12 cellular contexts compared by ENCODE assay signal in genomic region chr1:23963617-23964234, GRCh38. TPM values are rescaled to one million over a fixed set of nuclear protein-coding genes. Genes with fewer than 3 reads are reported as not detected.
DNase-seq lines count a peak whose midpoint lies in the region; ATAC-seq, FAIRE-seq and TF ChIP-seq lines count a peak whose summit lies in the region.
"Had no signal": no experiment of that assay in that cellular context is flagged by ENCODE, and none has a peak within 500 bp of the region (broad histone marks: within the 10 kb centered on the region; RNA-seq: fewer than 3 reads in every experiment).

No MANE protein-coding gene starts in this region.

- peaks cover 77% of the 10 kb centered on the region for H3K79me2 ChIP-seq in OCI-LY3 (ENCODE audit: low read length)

- H3K4me1 ChIP-seq in OCI-LY3 (ENCODE audit: low read length) = peaks cover 43% of the 10 kb centered on the region

- no peak for ATAC-seq in activated CD8-positive, alpha-beta memory T cell treated with anti-CD3 and anti-CD28 coated beads, Interleukin-2, amount 10 ng/mL, durations not matched to agents 7 days and 5 days
- ATAC-seq in stimulated activated naive B cell treated with anti-CD40 and anti-IgM and Interleukin-4, amounts not matched to agents 10 μg/mL and 1 μg/mL and 100 μg/mL, for 72 hours (replicated peaks) = no peak

- H3K9me3 Mint-ChIP-seq in activated CD8-positive, alpha-beta memory T cell treated with anti-CD3 and anti-CD28 coated beads, Interleukin-2, amount 10 ng/mL, durations not matched to agents 7 days and 5 days (ENCODE audit: low read depth) = no peaks in the 10 kb centered on the region
- no peaks in the 10 kb centered on the region for H3K9me3 Mint-ChIP-seq in endothelial cell (ENCODE audit: unreplicated experiment)
- no peaks in the 10 kb centered on the region for H3K9me3 Mint-ChIP-seq in stimulated activated naive B cell treated with anti-CD40 and anti-IgM and Interleukin-4, amounts not matched to agents 10 μg/mL and 1 μg/mL and 100 μg/mL, for 72 hours

- CTCF ChIA-PET in activated CD8-positive, alpha-beta memory T cell treated with anti-CD3 and anti-CD28 coated beads, Interleukin-2, amount 10 ng/mL, durations not matched to agents 7 days and 5 days (lab: Charles Lee) = interaction anchor here (0.9 to 4.6 kb wide), 3 partner anchors 13 to 109 kb away, joined by 3 to 24 read pairs (median 8); partner anchors contain the start of gene SRSF10

- DNase-seq in activated CD8-positive, alpha-beta memory T cell treated with anti-CD3 and anti-CD28 coated beads, Interleukin-2, amount 10 ng/mL, durations not matched to agents 7 days and 5 days = no peak
- no peak for DNase-seq in activated CD8-positive, alpha-beta memory T cell treated with anti-CD3 and anti-CD28 coated beads for 24 hours
- DNase-seq in endothelial cell (ENCODE audit: low spot score) (no peak), urothelium cell line (ENCODE audit: low spot score) (no peak), GM03348 (ENCODE audit: low spot score) (no peak), H7 (no peak)
- DNase-seq in stimulated activated naive B cell treated with anti-CD40 and anti-IgM and Interleukin-4, amounts not matched to agents 10 μg/mL and 1 μg/mL and 100 μg/mL, for 72 hours = no peak
- DNase-seq: adrenal gland; NCI-H2081 treated with DMSO at 0.1 percent for 48 hours; stimulated activated CD4-positive, alpha-beta T cell treated with anti-CD3 and anti-CD28 coated beads, Interleukin-15, amount 100 ng/mL, for 24 hours had no signal

- no peak overlapping the region for H3K9ac ChIP-seq in OCI-LY3 (ENCODE audit: low read length)

- H3K36me3 Mint-ChIP-seq in activated CD8-positive, alpha-beta memory T cell treated with anti-CD3 and anti-CD28 coated beads, Interleukin-2, amount 10 ng/mL, durations not matched to agents 7 days and 5 days = peaks cover 67% of the 10 kb centered on the region
- H3K36me3 Mint-ChIP-seq in endothelial cell (ENCODE audit: low read depth, unreplicated experiment) = peaks cover 11% of the 10 kb centered on the region
- peaks cover 28 to 42% of the 10 kb centered on the region in 2 donors for H3K36me3 Mint-ChIP-seq in stimulated activated naive B cell treated with anti-CD40 and anti-IgM and Interleukin-4, amounts not matched to agents 10 μg/mL and 1 μg/mL and 100 μg/mL, for 72 hours

- peak overlapping the region; percentile 58 for H3K4me2 ChIP-seq in OCI-LY3 (ENCODE audit: low read length)

- no peak overlapping the region for H2AFZ ChIP-seq in OCI-LY3 (ENCODE audit: low read depth, low read length)

- no peak for TF ChIP-seq CTCF in OCI-LY3 (IDR thresholded peaks at IDR 0.05; ENCODE audit: low read depth, low read length)
- no peak for TF ChIP-seq CTCF in endothelial cell (IDR thresholded peaks at IDR 0.05; ENCODE audit: unreplicated experiment)

- no peaks in the 10 kb centered on the region for H3K27me3 Mint-ChIP-seq in activated CD8-positive, alpha-beta memory T cell treated with anti-CD3 and anti-CD28 coated beads, Interleukin-2, amount 10 ng/mL, durations not matched to agents 7 days and 5 days
- H3K27me3 Mint-ChIP-seq in endothelial cell (ENCODE audit: unreplicated experiment) = peaks cover 2% of the 10 kb centered on the region
- no peaks in the 10 kb centered on the region for H3K27me3 Mint-ChIP-seq in stimulated activated naive B cell treated with anti-CD40 and anti-IgM and Interleukin-4, amounts not matched to agents 10 μg/mL and 1 μg/mL and 100 μg/mL, for 72 hours

- peaks cover 61% of the 10 kb centered on the region for H3K4me1 Mint-ChIP-seq in activated CD8-positive, alpha-beta memory T cell treated with anti-CD3 and anti-CD28 coated beads, Interleukin-2, amount 10 ng/mL, durations not matched to agents 7 days and 5 days
- peaks cover 35% of the 10 kb centered on the region for H3K4me1 Mint-ChIP-seq in endothelial cell (ENCODE audit: unreplicated experiment)
- peaks cover 18 to 33% of the 10 kb centered on the region in 2 donors for H3K4me1 Mint-ChIP-seq in stimulated activated naive B cell treated with anti-CD40 and anti-IgM and Interleukin-4, amounts not matched to agents 10 μg/mL and 1 μg/mL and 100 μg/mL, for 72 hours

- H3K4me3 ChIP-seq in OCI-LY3 (ENCODE audit: low read length) (no peak overlapping the region), H7 (ENCODE audit: insufficient read depth, low read depth, low read length) (no peak overlapping the region)
- H3K4me3 ChIP-seq: adrenal gland had no signal

- FAIRE-seq in urothelium cell line (lab: Jason Lieb, UNC) = no peak

- H3K27me3 ChIP-seq in OCI-LY3 (ENCODE audit: low read depth, low read length) (no peaks in the 10 kb centered on the region), H7 (ENCODE audit: control insufficient read depth, insufficient read depth, low read length) (no peaks in the 10 kb centered on the region)
- H3K27me3 ChIP-seq: adrenal gland had no signal

- peaks cover 29% of the 10 kb centered on the region for H3K36me3 ChIP-seq in OCI-LY3 (replicated peaks; ENCODE audit: low read depth, low read length)
- H3K36me3 ChIP-seq in H7 (replicated peaks; ENCODE audit: control insufficient read depth, insufficient read depth, low read length) = peaks cover 10% of the 10 kb centered on the region

- H3K27ac Mint-ChIP-seq in activated CD8-positive, alpha-beta memory T cell treated with anti-CD3 and anti-CD28 coated beads, Interleukin-2, amount 10 ng/mL, durations not matched to agents 7 days and 5 days = peak overlapping the region; percentile 84
- peak overlapping the region; percentile 89 for H3K27ac Mint-ChIP-seq in endothelial cell (ENCODE audit: unreplicated experiment)
- peak overlapping the region; percentile 25 for H3K27ac Mint-ChIP-seq in stimulated activated naive B cell treated with anti-CD40 and anti-IgM and Interleukin-4, amounts not matched to agents 10 μg/mL and 1 μg/mL and 100 μg/mL, for 72 hours

- H3K9me3 ChIP-seq in OCI-LY3 (ENCODE audit: insufficient read depth, low read length) = no peaks in the 10 kb centered on the region
- H3K9me3 ChIP-seq: adrenal gland had no signal

- no peak overlapping the region for H3K4me3 Mint-ChIP-seq in activated CD8-positive, alpha-beta memory T cell treated with anti-CD3 and anti-CD28 coated beads, Interleukin-2, amount 10 ng/mL, durations not matched to agents 7 days and 5 days
- no peak overlapping the region for H3K4me3 Mint-ChIP-seq in endothelial cell (ENCODE audit: unreplicated experiment)
- H3K4me3 Mint-ChIP-seq in stimulated activated naive B cell treated with anti-CD40 and anti-IgM and Interleukin-4, amounts not matched to agents 10 μg/mL and 1 μg/mL and 100 μg/mL, for 72 hours = no peak overlapping the region

- 0 out of 2 replicates have a peak, but pooled peaks cover 10% of the 10 kb centered on the region for H4K20me1 ChIP-seq in OCI-LY3 (ENCODE audit: insufficient read depth, low read length)

- peak overlapping the region; percentile 86 for H3K27ac ChIP-seq in OCI-LY3 (ENCODE audit: low read length)

RNA-seq across cellular contexts. Expression of gene PNRC2, which starts 4.1 kb away (rescaled TPM):
- total RNA-seq in activated CD8-positive, alpha-beta memory T cell treated with anti-CD3 and anti-CD28 coated beads, Interleukin-2, amount 10 ng/mL, durations not matched to agents 7 days and 5 days = 100 to 1,000 TPM; 139 to 147 TPM
- total RNA-seq in endothelial cell (ENCODE audit: unreplicated experiment) = 113 TPM
- total RNA-seq in H7 (2014; rRNA removed; shearing (Covaris generic)) = 144 and 147 TPM in 2 replicates

RNA-seq across cellular contexts. Expression of gene SRSF10, which starts 16.4 kb away (rescaled TPM):
- 100 to 1,000 TPM; 221 to 226 TPM for total RNA-seq in activated CD8-positive, alpha-beta memory T cell treated with anti-CD3 and anti-CD28 coated beads, Interleukin-2, amount 10 ng/mL, durations not matched to agents 7 days and 5 days
- total RNA-seq in endothelial cell (ENCODE audit: unreplicated experiment) = 101 TPM
- 82.8 and 122 TPM in 2 replicates for total RNA-seq in H7 (2014; rRNA removed; shearing (Covaris generic))

RNA-seq across cellular contexts. Expression of gene CNR2, which starts 50.6 kb away (rescaled TPM):
- total RNA-seq in activated CD8-positive, alpha-beta memory T cell treated with anti-CD3 and anti-CD28 coated beads, Interleukin-2, amount 10 ng/mL, durations not matched to agents 7 days and 5 days = under 1 TPM; 0.14 to 0.47 TPM
- total RNA-seq in endothelial cell (ENCODE audit: unreplicated experiment) = not detected
- not detected in 2 replicates for total RNA-seq in H7 (2014; rRNA removed; shearing (Covaris generic))
- total RNA-seq: H4 had no signal

Comparison
In these comparisons a context has a peak if more than half of its experiments do, and no peak if none do; other contexts are left out.
1. H3K27ac Mint-ChIP-seq: peak in every context shown above with its lines; median percentile 89 in endothelial cell; 84 in activated CD8-positive, alpha-beta memory T cell treated with anti-CD3 and anti-CD28 coated beads, Interleukin-2, amount 10 ng/mL, durations not matched to agents 7 days and 5 days; 25 in stimulated activated naive B cell treated with anti-CD40 and anti-IgM and Interleukin-4, amounts not matched to agents 10 μg/mL and 1 μg/mL and 100 μg/mL, for 72 hours.